In genomic region chr3:16329792-16330061, GRCh38 we compare ENCODE assay signal across 10 cellular contexts.
DNase-seq lines count a peak whose midpoint lies in the region; ATAC-seq and TF ChIP-seq lines count a peak whose summit lies in the region.
"Had no signal": no experiment of that assay in that cellular context is flagged by ENCODE, and none has a peak within 500 bp of the region (broad histone marks: within the 10 kb centered on the region; RNA-seq: fewer than 3 reads in every experiment).

No MANE protein-coding gene starts in this region.

- peaks cover 47% of the 10 kb centered on the region for H3K79me2 ChIP-seq in DND-41 (ENCODE audit: insufficient read depth, low read length)

- no peak overlapping the region for H3K9ac ChIP-seq in DND-41 (ENCODE audit: low read depth, low read length)
- H3K9ac ChIP-seq: BLaER1 treated with 17β-estradiol and CSF1 and Interleukin-3, amounts not matched to agents 10 nM and 100 nM had no signal

- H3K27me3 ChIP-seq in DND-41 (ENCODE audit: insufficient read depth, low read length, poor library complexity) (no peaks in the 10 kb centered on the region), tibial nerve (no peaks in the 10 kb centered on the region)
- H3K27me3 ChIP-seq: BLaER1 treated with 17β-estradiol and CSF1 and Interleukin-3, amounts not matched to agents 10 nM and 100 nM had no signal

- TF ChIP-seq EP300 in tibial nerve (IDR thresholded peaks at IDR 0.05), result no peak

- no peaks in the 10 kb centered on the region for H4K20me1 ChIP-seq in DND-41 (ENCODE audit: insufficient read depth, low read length)

- no peaks in the 10 kb centered on the region for H3K27me3 Mint-ChIP-seq in activated naive CD8-positive, alpha-beta T cell treated with anti-CD3 and anti-CD28 coated beads, Interleukin-2, amount 50 U/mL, for 24 hours

- peaks cover 17% of the 10 kb centered on the region for H3K9me3 Mint-ChIP-seq in activated naive CD8-positive, alpha-beta T cell treated with anti-CD3 and anti-CD28 coated beads, Interleukin-2, amount 50 U/mL, for 24 hours

- H3K4me1 ChIP-seq in DND-41 (ENCODE audit: insufficient read depth, low read length) (no peaks in the 10 kb centered on the region), mesodermal cell (ENCODE audit: control insufficient read depth, insufficient read depth, low read length, poor library complexity, severe bottlenecking) (no peaks in the 10 kb centered on the region), tibial nerve (peaks cover 0 to 17% (median 0%) of the 10 kb centered on the region in 4 donors)
- H3K4me1 ChIP-seq: BLaER1 treated with 17β-estradiol and CSF1 and Interleukin-3, amounts not matched to agents 10 nM and 100 nM had no signal

- TF ChIP-seq POLR2A in tibial nerve (IDR thresholded peaks at IDR 0.05), result no peak

- peaks cover 71% of the 10 kb centered on the region for H3K36me3 Mint-ChIP-seq in activated naive CD8-positive, alpha-beta T cell treated with anti-CD3 and anti-CD28 coated beads, Interleukin-2, amount 50 U/mL, for 24 hours (ENCODE audit: low read depth)

- H2AFZ ChIP-seq in DND-41 (ENCODE audit: low read depth, low read length), result no peak overlapping the region

- DNase-seq in DND-41 (no peak), NCI-H146 (lab: John Stamatoyannopoulos, UW) (peak; percentile 78), D341Med (ENCODE audit: low spot score) (no peak), tibial nerve (ENCODE audit: low spot score in 2 of 2) (no peak)
- no peak for DNase-seq in activated naive CD8-positive, alpha-beta T cell treated with anti-CD3 and anti-CD28 coated beads, Interleukin-2, amount 50 U/mL, for 24 hours

- ATAC-seq in DND-41 (ENCODE audit: insufficient read depth, low read depth) (peak; percentile 21; the same call in 2 of the 3 replicates), HG02981 (IDR thresholded peaks at IDR 0.05; ENCODE audit: unreplicated experiment) (no peak)
- no peak for ATAC-seq in activated naive CD8-positive, alpha-beta T cell treated with anti-CD3 and anti-CD28 coated beads, Interleukin-2, amount 50 U/mL, for 24 hours

- H3K4me3 ChIP-seq in DND-41 (ENCODE audit: low read depth in 1 of 2, low read length in 2 of 2) (no peak overlapping the region), mesodermal cell (ENCODE audit: extremely low read depth, insufficient read depth, low read length, poor library complexity, severe bottlenecking) (no peak overlapping the region), tibial nerve (no peak overlapping the region)
- H3K4me3 ChIP-seq: BLaER1 treated with 17β-estradiol and CSF1 and Interleukin-3, amounts not matched to agents 10 nM and 100 nM; thoracic aorta had no signal

- 63 to 78% methylated on average over 8 to 9 of the region's 9 CpGs for WGBS in mesodermal cell (ENCODE audit: insufficient coverage in 2 of 2), 2 experiments
- 53 to 68% methylated on average over 9 of the region's 9 CpGs for WGBS in tibial nerve, 2 donors

- H3K27ac ChIP-seq in DND-41 (ENCODE audit: low read length) (no peak overlapping the region), mesodermal cell (ENCODE audit: low read depth, low read length, severe bottlenecking) (peak overlapping the region; percentile 29), tibial nerve (peak overlapping the region in 1 of 4 donors; percentile 29)
- H3K27ac ChIP-seq: BLaER1 treated with 17β-estradiol and CSF1 and Interleukin-3, amounts not matched to agents 10 nM and 100 nM; epithelial cell of prostate had no signal

- TF ChIP-seq CTCF in DND-41 (IDR thresholded peaks at IDR 0.05; ENCODE audit: borderline replicate concordance, extremely low read depth, low read length, poor library complexity, severe bottlenecking), result no peak
- no peak for TF ChIP-seq CTCF in tibial nerve (IDR thresholded peaks at IDR 0.05)

- peaks cover 23% of the 10 kb centered on the region for H3K4me1 Mint-ChIP-seq in activated naive CD8-positive, alpha-beta T cell treated with anti-CD3 and anti-CD28 coated beads, Interleukin-2, amount 50 U/mL, for 24 hours

- H3K4me2 ChIP-seq in DND-41 (ENCODE audit: insufficient read depth, low read length), result no peak overlapping the region
- H3K4me2 ChIP-seq: BLaER1 treated with 17β-estradiol and CSF1 and Interleukin-3, amounts not matched to agents 10 nM and 100 nM had no signal

- H3K27ac Mint-ChIP-seq in activated naive CD8-positive, alpha-beta T cell treated with anti-CD3 and anti-CD28 coated beads, Interleukin-2, amount 50 U/mL, for 24 hours, result peak overlapping the region; percentile 42

- H3K9me3 ChIP-seq in DND-41 (ENCODE audit: insufficient read depth, low read length, severe bottlenecking) (peaks cover 10% of the 10 kb centered on the region), mesodermal cell (ENCODE audit: control insufficient read depth, low read length) (peaks cover 17% of the 10 kb centered on the region), tibial nerve (peaks cover 0 to 29% (median 6%) of the 10 kb centered on the region in 4 donors)
- H3K9me3 ChIP-seq: thoracic aorta had no signal

- H3K4me3 Mint-ChIP-seq in activated naive CD8-positive, alpha-beta T cell treated with anti-CD3 and anti-CD28 coated beads, Interleukin-2, amount 50 U/mL, for 24 hours, result no peak overlapping the region

- H3K36me3 ChIP-seq in DND-41 (ENCODE audit: insufficient read depth, low read length) (peaks cover 80% of the 10 kb centered on the region), mesodermal cell (ENCODE audit: control insufficient read depth, insufficient read depth, low read length) (peaks cover 35% of the 10 kb centered on the region), tibial nerve (peaks cover 0 to 75% (median 0%) of the 10 kb centered on the region in 3 donors)
